37 cellular contexts compared by ENCODE assay signal in the genomic region with DNA sequence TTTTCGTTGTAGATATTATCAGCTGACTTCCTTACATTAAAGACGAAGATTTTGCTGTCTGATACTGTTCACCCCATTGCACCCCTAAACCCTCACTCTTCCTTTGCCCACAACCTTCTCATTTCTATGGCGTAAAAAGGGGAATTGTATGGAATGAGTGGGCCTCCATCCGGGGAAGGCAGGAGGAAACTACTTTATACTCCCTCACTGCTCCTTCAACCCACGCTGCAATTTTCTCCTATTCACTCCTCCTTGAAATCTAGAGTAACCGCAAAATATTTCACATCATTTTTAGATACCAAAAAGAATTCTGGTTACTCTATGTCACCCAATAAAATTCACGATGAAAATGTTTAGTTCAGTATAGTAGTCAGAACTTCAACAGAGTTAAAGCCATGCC.
"Had no signal": no experiment of that assay in that cellular context is flagged by ENCODE, and none has a peak within 500 bp of the region (broad histone marks: within the 10 kb centered on the region; RNA-seq: fewer than 3 reads in every experiment).

No MANE protein-coding gene starts in this region.

- H3K9me3 Mint-ChIP-seq: activated CD4-positive, alpha-beta memory T cell treated with anti-CD3 and anti-CD28 coated beads, Interleukin-2, amount 10 ng/mL, durations not matched to agents 7 days and 5 days; activated CD4-positive, alpha-beta T cell treated with anti-CD3 and anti-CD28 coated beads, Interleukin-2, amount 10 ng/mL, durations not matched to agents 7 days and 5 days; activated naive CD4-positive, alpha-beta T cell treated with anti-CD3 and anti-CD28 coated beads, Interleukin-2, amount 10 ng/mL, durations not matched to agents 7 days and 5 days; activated naive CD4-positive, alpha-beta T cell treated with anti-CD3 and anti-CD28 coated beads, Interleukin-2, amount 50 U/mL, for 24 hours; activated naive CD8-positive, alpha-beta T cell treated with anti-CD3 and anti-CD28 coated beads, Interleukin-2, amount 10 ng/mL, durations not matched to agents 7 days and 5 days; activated naive CD8-positive, alpha-beta T cell treated with anti-CD3 and anti-CD28 coated beads, Interleukin-2, amount 50 U/mL, for 24 hours; activated T-cell treated with anti-CD3 and anti-CD28 coated beads, Interleukin-2, amount 50 U/mL, for 24 hours; activated T-helper 2 cell treated with anti-CD3 and anti-CD28 coated beads, Interferon-gamma antibody, Interleukin-2, Interleukin-4, amounts not matched to agents 10 μg/mL and 5 μg/mL and 100 μg/mL, durations not matched to agents 14 hours and 24 hours and 36 hours; brain; T-helper 1 cell treated with Interleukin-12 subunit alpha and Interleukin-12 subunit beta and Interleukin-4 antibody, amounts not matched to agents 30 μg/mL and 1 μg/mL, for 36 hours; T-helper 2 cell treated with Interferon-gamma antibody and Interleukin-4, amounts not matched to agents 5 μg/mL and 100 μg/mL, for 36 hours; WTC11 had no signal

- H3K27me3 Mint-ChIP-seq: brain had no signal

- DNase-seq: activated CD4-positive, alpha-beta memory T cell treated with anti-CD3 and anti-CD28 coated beads, Interleukin-2, amount 10 ng/mL, durations not matched to agents 7 days and 5 days; activated CD4-positive, alpha-beta T cell treated with anti-CD3 and anti-CD28 coated beads for 1 hour; activated CD4-positive, alpha-beta T cell treated with anti-CD3 and anti-CD28 coated beads for 36 hours; activated CD4-positive, alpha-beta T cell treated with anti-CD3 and anti-CD28 coated beads for 48 hours; activated CD4-positive, alpha-beta T cell treated with anti-CD3 and anti-CD28 coated beads, Interleukin-2, amount 10 ng/mL, durations not matched to agents 7 days and 5 days; activated CD4-positive, alpha-beta T cell treated with anti-CD3 and anti-CD28 coated beads, Interleukin-2, amount 50 U/mL, for 48 hours; activated CD4-positive, CD25-positive, alpha-beta regulatory T cell; activated CD8-positive, alpha-beta memory T cell treated with anti-CD3 and anti-CD28 coated beads for 24 hours; activated CD8-positive, alpha-beta memory T cell treated with anti-CD3 and anti-CD28 coated beads, Interleukin-2, amount 10 ng/mL, durations not matched to agents 7 days and 5 days; activated CD8-positive, alpha-beta memory T cell treated with anti-CD3 and anti-CD28 coated beads, Interleukin-2, amount 50 U/mL, for 48 hours; activated CD8-positive, alpha-beta T cell treated with anti-CD3 and anti-CD28 coated beads, Interleukin-2, amount 10 ng/mL, durations not matched to agents 7 days and 5 days; activated effector memory CD4-positive, alpha-beta T cell treated with Interleukin-2 at 50 U/mL for 16 hours; activated gamma-delta T cell; activated naive CD4-positive, alpha-beta T cell treated with anti-CD3 and anti-CD28 coated beads, Interleukin-2, amount 10 ng/mL, durations not matched to agents 7 days and 5 days; activated naive CD4-positive, alpha-beta T cell treated with Interleukin-2 at 50 U/mL for 16 hours; activated naive CD8-positive, alpha-beta T cell treated with anti-CD3 and anti-CD28 coated beads, Interleukin-2, amount 10 ng/mL, durations not matched to agents 7 days and 5 days; activated naive CD8-positive, alpha-beta T cell treated with anti-CD3 and anti-CD28 coated beads, Interleukin-2, amount 50 U/mL, for 24 hours; activated T-cell treated with anti-CD3 and anti-CD28 coated beads, Interleukin-2, amount 50 U/mL, for 24 hours; activated T-cell treated with anti-CD3 and anti-CD28 coated beads, Interleukin-2, amount 50 U/mL, for 48 hours; amygdala; anterior cingulate cortex; SW 1271; T-helper 1 cell; T-helper 2 cell; T-helper 9 cell; WERI-Rb-1 had no signal

- H3K4me1 ChIP-seq: ascending aorta had no signal

- H3K9me3 ChIP-seq: ascending aorta had no signal

- H3K36me3 Mint-ChIP-seq: activated CD8-positive, alpha-beta memory T cell treated with anti-CD3 and anti-CD28 coated beads, Interleukin-2, amount 10 ng/mL, durations not matched to agents 7 days and 5 days; activated naive CD4-positive, alpha-beta T cell treated with anti-CD3 and anti-CD28 coated beads, Interleukin-2, amount 10 ng/mL, durations not matched to agents 7 days and 5 days; activated naive CD8-positive, alpha-beta T cell; activated naive CD8-positive, alpha-beta T cell treated with anti-CD3 and anti-CD28 coated beads, Interleukin-2, amount 10 ng/mL, durations not matched to agents 7 days and 5 days; brain; WTC11 had no signal

- H3K27ac Mint-ChIP-seq: activated CD4-positive, alpha-beta memory T cell treated with anti-CD3 and anti-CD28 coated beads, Interleukin-2, amount 10 ng/mL, durations not matched to agents 7 days and 5 days; activated CD4-positive, alpha-beta T cell treated with anti-CD3 and anti-CD28 coated beads for 36 hours; activated CD4-positive, alpha-beta T cell treated with anti-CD3 and anti-CD28 coated beads, Interleukin-2, amount 10 ng/mL, durations not matched to agents 7 days and 5 days; activated CD8-positive, alpha-beta memory T cell treated with anti-CD3 and anti-CD28 coated beads, Interleukin-2, amount 10 ng/mL, durations not matched to agents 7 days and 5 days; activated CD8-positive, alpha-beta T cell treated with anti-CD3 and anti-CD28 coated beads, Interleukin-2, amount 10 ng/mL, durations not matched to agents 7 days and 5 days; activated naive CD4-positive, alpha-beta T cell treated with anti-CD3 and anti-CD28 coated beads, Interleukin-2, amount 10 ng/mL, durations not matched to agents 7 days and 5 days; activated naive CD4-positive, alpha-beta T cell treated with anti-CD3 and anti-CD28 coated beads, Interleukin-2, amount 50 U/mL, for 24 hours; activated naive CD8-positive, alpha-beta T cell; activated naive CD8-positive, alpha-beta T cell treated with anti-CD3 and anti-CD28 coated beads, Interleukin-2, amount 10 ng/mL, durations not matched to agents 7 days and 5 days; activated naive CD8-positive, alpha-beta T cell treated with anti-CD3 and anti-CD28 coated beads, Interleukin-2, amount 50 U/mL, for 24 hours; activated T-cell treated with anti-CD3 and anti-CD28 coated beads, Interleukin-2, amount 50 U/mL, for 24 hours; activated T-helper 2 cell treated with anti-CD3 and anti-CD28 coated beads, Interferon-gamma antibody, Interleukin-2, Interleukin-4, amounts not matched to agents 10 μg/mL and 5 μg/mL and 100 μg/mL, durations not matched to agents 14 hours and 24 hours and 36 hours; brain; T-helper 1 cell treated with Interleukin-12 subunit alpha and Interleukin-12 subunit beta and Interleukin-4 antibody, amounts not matched to agents 30 μg/mL and 1 μg/mL, for 36 hours; T-helper 2 cell treated with Interferon-gamma antibody and Interleukin-4, amounts not matched to agents 5 μg/mL and 100 μg/mL, for 36 hours; WTC11 had no signal

- H3K4me1 Mint-ChIP-seq: activated CD4-positive, alpha-beta memory T cell treated with anti-CD3 and anti-CD28 coated beads, Interleukin-2, amount 10 ng/mL, durations not matched to agents 7 days and 5 days; activated CD4-positive, alpha-beta T cell treated with anti-CD3 and anti-CD28 coated beads for 36 hours; activated CD4-positive, alpha-beta T cell treated with anti-CD3 and anti-CD28 coated beads, Interleukin-2, amount 10 ng/mL, durations not matched to agents 7 days and 5 days; activated CD8-positive, alpha-beta memory T cell treated with anti-CD3 and anti-CD28 coated beads, Interleukin-2, amount 10 ng/mL, durations not matched to agents 7 days and 5 days; activated naive CD4-positive, alpha-beta T cell treated with anti-CD3 and anti-CD28 coated beads, Interleukin-2, amount 10 ng/mL, durations not matched to agents 7 days and 5 days; activated naive CD4-positive, alpha-beta T cell treated with anti-CD3 and anti-CD28 coated beads, Interleukin-2, amount 50 U/mL, for 24 hours; activated naive CD8-positive, alpha-beta T cell treated with anti-CD3 and anti-CD28 coated beads, Interleukin-2, amount 50 U/mL, for 24 hours; WTC11 had no signal

- H3K27me3 ChIP-seq: ascending aorta, cardiac muscle cell had no signal

- ATAC-seq: activated CD4-positive, alpha-beta T cell treated with anti-CD3 and anti-CD28 coated beads for 36 hours; activated CD4-positive, CD25-positive, alpha-beta regulatory T cell treated with anti-CD3 and anti-CD28 coated beads, Interleukin-2, amount 50 U/mL, for 24 hours; activated CD8-positive, alpha-beta memory T cell treated with anti-CD3 and anti-CD28 coated beads, Interleukin-2, amount 10 ng/mL, durations not matched to agents 7 days and 5 days; activated CD8-positive, alpha-beta T cell treated with anti-CD3 and anti-CD28 coated beads, Interleukin-2, amount 10 ng/mL, durations not matched to agents 7 days and 5 days; activated naive CD8-positive, alpha-beta T cell treated with anti-CD3 and anti-CD28 coated beads, Interleukin-2, amount 50 U/mL, for 24 hours; WTC11 had no signal

- H3K27ac ChIP-seq: ascending aorta, cardiac muscle cell, WERI-Rb-1 had no signal

- H3K4me3 Mint-ChIP-seq: activated CD4-positive, alpha-beta memory T cell treated with anti-CD3 and anti-CD28 coated beads, Interleukin-2, amount 10 ng/mL, durations not matched to agents 7 days and 5 days; activated CD4-positive, alpha-beta T cell treated with anti-CD3 and anti-CD28 coated beads for 36 hours; activated CD4-positive, alpha-beta T cell treated with anti-CD3 and anti-CD28 coated beads, Interleukin-2, amount 10 ng/mL, durations not matched to agents 7 days and 5 days; activated CD8-positive, alpha-beta memory T cell treated with anti-CD3 and anti-CD28 coated beads, Interleukin-2, amount 10 ng/mL, durations not matched to agents 7 days and 5 days; activated CD8-positive, alpha-beta T cell treated with anti-CD3 and anti-CD28 coated beads, Interleukin-2, amount 10 ng/mL, durations not matched to agents 7 days and 5 days; activated naive CD4-positive, alpha-beta T cell treated with anti-CD3 and anti-CD28 coated beads, Interleukin-2, amount 10 ng/mL, durations not matched to agents 7 days and 5 days; activated naive CD4-positive, alpha-beta T cell treated with anti-CD3 and anti-CD28 coated beads, Interleukin-2, amount 50 U/mL, for 24 hours; activated naive CD8-positive, alpha-beta T cell; activated naive CD8-positive, alpha-beta T cell treated with anti-CD3 and anti-CD28 coated beads, Interleukin-2, amount 10 ng/mL, durations not matched to agents 7 days and 5 days; activated naive CD8-positive, alpha-beta T cell treated with anti-CD3 and anti-CD28 coated beads, Interleukin-2, amount 50 U/mL, for 24 hours; activated T-cell treated with anti-CD3 and anti-CD28 coated beads, Interleukin-2, amount 50 U/mL, for 24 hours; brain; T-helper 1 cell treated with Interleukin-12 subunit alpha and Interleukin-12 subunit beta and Interleukin-4 antibody, amounts not matched to agents 30 μg/mL and 1 μg/mL, for 36 hours; T-helper 2 cell treated with Interferon-gamma antibody and Interleukin-4, amounts not matched to agents 5 μg/mL and 100 μg/mL, for 36 hours; WTC11 had no signal

- H3K36me3 ChIP-seq: ascending aorta, cardiac muscle cell, WERI-Rb-1 had no signal

- FAIRE-seq: bronchial epithelial cell had no signal

- H3K4me3 ChIP-seq: ascending aorta, cardiac muscle cell had no signal
